Comparison of ENCODE assay signal across 8 cellular contexts in genomic region chr18:50878345-50879301, GRCh38. TPM values are rescaled to one million over a fixed set of nuclear protein-coding genes. Genes with fewer than 3 reads are reported as not detected.
DNase-seq lines count a peak whose midpoint lies in the region; ATAC-seq and TF ChIP-seq lines count a peak whose summit lies in the region.

ME2 (plus strand) TSS chr18:50879118; CDS start chr18:50895821, 16,703 bp downstream.

- DNase-seq in GM13977 (ENCODE audit: low spot score) (peak; percentile 96), NCI-H146 treated with DMSO at 0.1 percent for 48 hours (lab: John Stamatoyannopoulos, UW; ENCODE audit: unreplicated experiment) (peak; percentile 97), T-helper 1 cell (peak; percentile 79 to 91 (median 83)), adrenal gland (peak; percentile 89 to 96 (median 94)), heart left ventricle (peak; percentile 93 to 97 (median 94)), pons (ENCODE audit: low spot score) (peak; percentile 86), transverse colon (peak; percentile 95)

- H3K9me3 ChIP-seq in adrenal gland (replicated peaks in 1 of 3) (no peaks in the 10 kb centered on the region), heart left ventricle (no peaks in the 10 kb centered on the region), transverse colon (no peaks in the 10 kb centered on the region)

- H3K36me3 ChIP-seq in adrenal gland (replicated peaks in 1 of 2) (no peaks in the 10 kb centered on the region), heart left ventricle (no peaks in the 10 kb centered on the region), transverse colon (no peaks in the 10 kb centered on the region)

- intact Hi-C loops in adrenal gland (cut with DNase I): no loop called here
- intact Hi-C loops in heart left ventricle (cut with DNase I): loop anchor here in 6 of 10 donors (1.0 to 10.0 kb wide), 12 partner anchors 58 to 591 kb away; partner anchors contain the start of genes ELAC1 (in 4 of the 6), SMAD4 (in 4 of the 6), MRO (in 2 of the 6) and CXXC1 (in 1 of the 6)
- intact Hi-C loops in transverse colon (cut with DNase I; ENCODE audit: low total_unique reads): no loop called here

- 0 to 1% (median 1%) methylated on average over 18 to 78 of the region's 78 CpGs for WGBS in adrenal gland, 4 donors
- 0 to 3% (median 1%) methylated on average over 39 to 78 of the region's 78 CpGs for WGBS in heart left ventricle, 4 donors
- WGBS in transverse colon (ENCODE audit: low coverage in 1 of 2), 2 donors: 1 to 2% methylated on average over 6 to 52 of the region's 78 CpGs

- peak; percentile 89 for ATAC-seq in HG02870 (IDR thresholded peaks at IDR 0.05; ENCODE audit: unreplicated experiment)
- peak; percentile 99 for ATAC-seq in heart left ventricle

- H3K27ac ChIP-seq in adrenal gland: peak within 1 kb of the TSS; percentile 77 to 98 (median 96)
- H3K27ac ChIP-seq in heart left ventricle: peak within 1 kb of the TSS; percentile 85 to 98 (median 94)
- peak within 1 kb of the TSS; percentile 98 to 100 (median 99) for H3K27ac ChIP-seq in transverse colon

- H3K4me3 ChIP-seq in adrenal gland (peak within 1 kb of the TSS; percentile 75 to 92 (median 82)), heart left ventricle (peak within 1 kb of the TSS; percentile 51 to 98 (median 79)), transverse colon (peak within 1 kb of the TSS; percentile 71 to 89 (median 80))

- in situ Hi-C loops in GM13977 (cut with MboI; ENCODE audit: low pct_unique_long_range_greater_than_20kb, low sequenced_read_pairs, unreplicated experiment): no loop called here
- in situ Hi-C loops in transverse colon (cut with MboI; ENCODE audit: low pct_ligation_motif_present in 1 of 4, low pct_unique_long_range_greater_than_20kb in 1 of 4, low sequenced_read_pairs in 3 of 4): loop anchor here in 1 of 4 donors (25.0 kb wide), 1 partner anchor 159 kb away; the partner anchor contains the start of gene SMAD4

- no peak for TF ChIP-seq EP300 in transverse colon (IDR thresholded peaks at IDR 0.05; ENCODE audit: low read depth)

- H3K4me1 ChIP-seq in adrenal gland (replicated peaks in 1 of 2) (peaks cover 7 to 9% of the 10 kb centered on the region in 2 donors), heart left ventricle (peaks cover 0 to 40% (median 12%) of the 10 kb centered on the region in 12 donors), transverse colon (peaks cover 0 to 44% (median 26%) of the 10 kb centered on the region in 4 donors)

- TF ChIP-seq CTCF in GM13977 (IDR thresholded peaks at IDR 0.05; ENCODE audit: extremely low read depth, insufficient read depth, missing control alignments): no peak
- peak in 1 of 6 experiments; percentile 9 for TF ChIP-seq CTCF in adrenal gland (IDR thresholded peaks at IDR 0.05)
- no peak for TF ChIP-seq CTCF in heart left ventricle (IDR thresholded peaks at IDR 0.05)
- no peak for TF ChIP-seq CTCF in transverse colon (IDR thresholded peaks at IDR 0.05)

- no peaks in the 10 kb centered on the region for H3K27me3 ChIP-seq in adrenal gland
- no peaks in the 10 kb centered on the region for H3K27me3 ChIP-seq in heart left ventricle
- H3K27me3 ChIP-seq in transverse colon: no peaks in the 10 kb centered on the region

- TF ChIP-seq POLR2A in adrenal gland (IDR thresholded peaks at IDR 0.05): peak; percentile 88 to 94
- peak; percentile 88 to 97 for TF ChIP-seq POLR2A in heart left ventricle (IDR thresholded peaks at IDR 0.05)
- peak; percentile 92 for TF ChIP-seq POLR2A in transverse colon (IDR thresholded peaks at IDR 0.05)

RNA-seq across cellular contexts. Expression of gene ME2, which starts in this region (rescaled TPM):
- total RNA-seq in adrenal gland (10 to 100 TPM; 34.8 to 81.4 (median 60.4) TPM), heart left ventricle (10 to 100 TPM; 53.0 to 91.3 (median 84.0) TPM), transverse colon (10 to 100 TPM; 28.8 to 84.5 (median 53.2) TPM)
- polyA plus RNA-seq in adrenal gland (100 to 1,000 TPM in 1 of 3 donors, 10 to 100 TPM in 2; 17.9 to 133 (median 20.4) TPM), heart left ventricle (10 to 100 TPM; 24.5 to 40.6 TPM)

Comparison
In these comparisons a context has a peak if more than half of its experiments do, and no peak if none do; other contexts are left out.
1. Peak in every context shown above with its lines: DNase-seq, ATAC-seq, H3K4me3 ChIP-seq and H3K27ac ChIP-seq.
2. intact Hi-C loops: an anchor here in heart left ventricle (1.0 to 10.0 kb wide); none called in adrenal gland and transverse colon.